15 cellular contexts compared by ENCODE assay signal in genomic region chr16:89352091-89352681, GRCh38.
DNase-seq lines count a peak whose midpoint lies in the region; ATAC-seq, FAIRE-seq and TF ChIP-seq lines count a peak whose summit lies in the region.
"Had no signal": no experiment of that assay in that cellular context is flagged by ENCODE, and none has a peak within 500 bp of the region (broad histone marks: within the 10 kb centered on the region; RNA-seq: fewer than 3 reads in every experiment).

No MANE protein-coding gene starts in this region.

- H3K4me2 ChIP-seq in HepG2 (ENCODE audit: low read depth, low read length) = no peak overlapping the region

- no peak for TF ChIP-seq RAD21 in HepG2 (CRISPR knock-in tag; IDR thresholded peaks at IDR 0.05)

- no peak for FAIRE-seq in HepG2 (lab: Jason Lieb, UNC)
- FAIRE-seq: G401.6 had no signal

- H3K36me3 ChIP-seq in body of pancreas (replicated peaks in 1 of 2; ENCODE audit: insufficient read depth in 1 of 2, low read depth in 2 of 2) (no peaks in the 10 kb centered on the region), HepG2 (replicated peaks in 1 of 2; ENCODE audit: control insufficient read depth in 1 of 2, insufficient read depth in 2 of 2, low read length in 2 of 2) (peaks cover 14 to 23% of the 10 kb centered on the region in 2 experiments), upper lobe of left lung (no peaks in the 10 kb centered on the region)
- H3K36me3 ChIP-seq: adrenal gland, suprapubic skin had no signal

- ATAC-seq in activated T-cell treated with anti-CD3 and anti-CD28 coated beads, Interleukin-2, amount 50 U/mL, for 72 hours (replicated peaks in 1 of 2) = no peak
- ATAC-seq in body of pancreas (no peak), HepG2 (peak; percentile 10; the same call in 1 of the 3 replicates), upper lobe of left lung (ENCODE audit: low FRiP score in 2 of 2) (peak; percentile 12 to 30), GM21717 (IDR thresholded peaks at IDR 0.05; ENCODE audit: unreplicated experiment) (no peak)

- no peak overlapping the region for H3K9ac ChIP-seq in HepG2 (ENCODE audit: insufficient read depth, low read depth, low read length)

- POLR2A ChIA-PET in HepG2 (lab: Yijun Ruan, JAX) = no interaction called here

- no TSS peak for BruUV-seq in HepG2 (replicated peaks; lab: Mats Ljungman, UMichigan)

- no peak for DNase-seq in activated T-cell treated with anti-CD3 and anti-CD28 coated beads, Interleukin-2, amount 50 U/mL, for 72 hours
- no peak for DNase-seq in activated T-cell treated with anti-CD3 and anti-CD28 coated beads for 4 hours
- DNase-seq in body of pancreas = no peak
- no peak for DNase-seq in HepG2 (ENCODE audit: low spot score)
- DNase-seq in upper lobe of left lung = no peak
- DNase-seq in iPS-NIHi7 (ENCODE audit: extremely low spot score) = no peak
- no peak for DNase-seq in LoVo (ENCODE audit: low spot score)
- DNase-seq: activated CD4-positive, alpha-beta T cell treated with anti-CD3 and anti-CD28 coated beads, Interleukin-2, amount 50 U/mL, for 1 hour; NCI-H1436; NCI-H774 had no signal

- TF ChIP-seq EP300 in HepG2 (IDR thresholded peaks at IDR 0.05; ENCODE audit: low read depth in 2 of 2, low read length in 2 of 2) (no peak), HepG2 (CRISPR knock-in tag; IDR thresholded peaks at IDR 0.05; ENCODE audit: borderline replicate concordance) (no peak), upper lobe of left lung (IDR thresholded peaks at IDR 0.05) (no peak)

- peaks cover 1 to 10% of the 10 kb centered on the region in 2 donors for H3K36me3 Mint-ChIP-seq in activated T-cell treated with anti-CD3 and anti-CD28 coated beads, Interleukin-2, amount 50 U/mL, for 72 hours (ENCODE audit: insufficient read depth in 2 of 2)

- H3K4me3 Mint-ChIP-seq in activated T-cell treated with anti-CD3 and anti-CD28 coated beads, Interleukin-2, amount 50 U/mL, for 72 hours = no peak overlapping the region

- H3K4me1 ChIP-seq in body of pancreas (peaks cover 52% of the 10 kb centered on the region), HepG2 (ENCODE audit: insufficient read depth, low read length) (peaks cover 71% of the 10 kb centered on the region), upper lobe of left lung (peaks cover 39 to 54% (median 44%) of the 10 kb centered on the region in 4 donors)

- CTCF ChIA-PET in HepG2 (lab: Yijun Ruan, JAX; ENCODE audit: low intra/inter-chr PET ratio, low total read pairs) = no interaction called here

- TF ChIP-seq CTCF in body of pancreas (IDR thresholded peaks at IDR 0.05) (no peak), HepG2 (CRISPR knock-in tag; IDR thresholded peaks at IDR 0.05) (no peak), upper lobe of left lung (IDR thresholded peaks at IDR 0.05) (no peak)

- peaks cover 94% of the 10 kb centered on the region for H3K79me2 ChIP-seq in HepG2 (ENCODE audit: insufficient read depth, low read length)

- no peaks in the 10 kb centered on the region for H3K9me3 Mint-ChIP-seq in activated T-cell treated with anti-CD3 and anti-CD28 coated beads, Interleukin-2, amount 50 U/mL, for 72 hours

- TF ChIP-seq POLR2A in body of pancreas (IDR thresholded peaks at IDR 0.05) = no peak
- TF ChIP-seq POLR2A in HepG2 (IDR thresholded peaks at IDR 0.05; ENCODE audit: insufficient read depth in 1 of 2, low read depth in 2 of 2, low read length in 2 of 2) = no peak
- TF ChIP-seq POLR2A in upper lobe of left lung (IDR thresholded peaks at IDR 0.05) = no peak

- H3K27me3 ChIP-seq in body of pancreas (no peaks in the 10 kb centered on the region), HepG2 (ENCODE audit: control insufficient read depth in 1 of 2, insufficient read depth in 2 of 2, low read length in 2 of 2) (no peaks in the 10 kb centered on the region), upper lobe of left lung (no peaks in the 10 kb centered on the region)
- H3K27me3 ChIP-seq: adrenal gland, suprapubic skin had no signal

- H3K4me1 Mint-ChIP-seq in activated T-cell treated with anti-CD3 and anti-CD28 coated beads, Interleukin-2, amount 50 U/mL, for 72 hours (ENCODE audit: low read depth) = peaks cover 99% of the 10 kb centered on the region

- in situ Hi-C loops in HepG2 (cut with HindIII; ENCODE audit: extremely low pct_ligation_motif_present, low pct_unique_long_range_greater_than_20kb) = no loop called here

- peak overlapping the region; percentile 69 for H3K27ac Mint-ChIP-seq in activated T-cell treated with anti-CD3 and anti-CD28 coated beads, Interleukin-2, amount 50 U/mL, for 72 hours

- H3K4me3 ChIP-seq in body of pancreas (no peak overlapping the region), HepG2 (replicated peaks in 1 of 3; ENCODE audit: insufficient read depth in 1 of 3, low read depth in 2 of 3, low read length in 3 of 3) (no peak overlapping the region), upper lobe of left lung (no peak overlapping the region)
- H3K4me3 ChIP-seq: adrenal gland, lung, suprapubic skin had no signal

- peaks cover 95% of the 10 kb centered on the region for H4K20me1 ChIP-seq in HepG2 (ENCODE audit: insufficient read depth, low read length)

- intact Hi-C loops in body of pancreas (cut with DNase I) = no loop called here
- intact Hi-C loops in HepG2 (cut with micrococcal nuclease; ENCODE audit: unreplicated experiment) = no loop called here

- 68 to 70% methylated on average over 9 to 13 of the region's 13 CpGs for WGBS in body of pancreas, 2 donors
- WGBS in HepG2 (ENCODE audit: low lambda C conversion rate) = 92% methylated on average over 7 of the region's 13 CpGs
- 83 to 93% methylated on average over 3 to 13 of the region's 13 CpGs for WGBS in upper lobe of left lung, 2 donors

- H3K9me3 ChIP-seq in body of pancreas = no peaks in the 10 kb centered on the region
- no peaks in the 10 kb centered on the region for H3K9me3 ChIP-seq in HepG2 (ENCODE audit: low read length)
- no peaks in the 10 kb centered on the region for H3K9me3 ChIP-seq in upper lobe of left lung
- H3K9me3 ChIP-seq: adrenal gland, suprapubic skin had no signal

- peak overlapping the region in 3 of 4 donors; percentile 18 to 85 (median 64) for H3K27ac ChIP-seq in body of pancreas
- peak overlapping the region; percentile 0 for H3K27ac ChIP-seq in HepG2 (ENCODE audit: extremely low read length, insufficient read depth, low read length)
- peak overlapping the region in 3 of 4 donors; percentile 7 to 53 (median 30) for H3K27ac ChIP-seq in upper lobe of left lung
- H3K27ac ChIP-seq: suprapubic skin had no signal

- H2AFZ ChIP-seq in HepG2 (ENCODE audit: low read length) = no peak overlapping the region

- H3K27me3 Mint-ChIP-seq in activated T-cell treated with anti-CD3 and anti-CD28 coated beads, Interleukin-2, amount 50 U/mL, for 72 hours (ENCODE audit: low read depth) = no peaks in the 10 kb centered on the region

TF ChIP-seq in HepG2, 621 proteins besides CTCF, POLR2A, EP300 and RAD21 (continues in another document):
- TF ChIP-seq RBM22 (optimal IDR thresholded peaks at IDR 0.05; ENCODE audit: low read length) = peak; percentile 69
- TF ChIP-seq, protein P1, sequence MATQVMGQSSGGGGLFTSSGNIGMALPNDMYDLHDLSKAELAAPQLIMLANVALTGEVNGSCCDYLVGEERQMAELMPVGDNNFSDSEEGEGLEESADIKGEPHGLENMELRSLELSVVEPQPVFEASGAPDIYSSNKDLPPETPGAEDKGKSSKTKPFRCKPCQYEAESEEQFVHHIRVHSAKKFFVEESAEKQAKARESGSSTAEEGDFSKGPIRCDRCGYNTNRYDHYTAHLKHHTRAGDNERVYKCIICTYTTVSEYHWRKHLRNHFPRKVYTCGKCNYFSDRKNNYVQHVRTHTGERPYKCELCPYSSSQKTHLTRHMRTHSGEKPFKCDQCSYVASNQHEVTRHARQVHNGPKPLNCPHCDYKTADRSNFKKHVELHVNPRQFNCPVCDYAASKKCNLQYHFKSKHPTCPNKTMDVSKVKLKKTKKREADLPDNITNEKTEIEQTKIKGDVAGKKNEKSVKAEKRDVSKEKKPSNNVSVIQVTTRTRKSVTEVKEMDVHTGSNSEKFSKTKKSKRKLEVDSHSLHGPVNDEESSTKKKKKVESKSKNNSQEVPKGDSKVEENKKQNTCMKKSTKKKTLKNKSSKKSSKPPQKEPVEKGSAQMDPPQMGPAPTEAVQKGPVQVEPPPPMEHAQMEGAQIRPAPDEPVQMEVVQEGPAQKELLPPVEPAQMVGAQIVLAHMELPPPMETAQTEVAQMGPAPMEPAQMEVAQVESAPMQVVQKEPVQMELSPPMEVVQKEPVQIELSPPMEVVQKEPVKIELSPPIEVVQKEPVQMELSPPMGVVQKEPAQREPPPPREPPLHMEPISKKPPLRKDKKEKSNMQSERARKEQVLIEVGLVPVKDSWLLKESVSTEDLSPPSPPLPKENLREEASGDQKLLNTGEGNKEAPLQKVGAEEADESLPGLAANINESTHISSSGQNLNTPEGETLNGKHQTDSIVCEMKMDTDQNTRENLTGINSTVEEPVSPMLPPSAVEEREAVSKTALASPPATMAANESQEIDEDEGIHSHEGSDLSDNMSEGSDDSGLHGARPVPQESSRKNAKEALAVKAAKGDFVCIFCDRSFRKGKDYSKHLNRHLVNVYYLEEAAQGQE (IDR thresholded peaks at IDR 0.05; ENCODE audit: borderline replicate concordance in 1 of 2, low read depth in 1 of 2, low read length in 2 of 2) = no peak
- no peak for TF ChIP-seq ZNF12 (CRISPR knock-in tag; IDR thresholded peaks at IDR 0.05)
- TF ChIP-seq ZBTB7A (CRISPR knock-in tag; IDR thresholded peaks at IDR 0.05) = no peak
- no peak for TF ChIP-seq GMEB1 (CRISPR knock-in tag; IDR thresholded peaks at IDR 0.05; ENCODE audit: borderline replicate concordance)
- TF ChIP-seq ZNF224 (CRISPR knock-in tag; IDR thresholded peaks at IDR 0.05) = no peak
- TF ChIP-seq ZNF253 (CRISPR knock-in tag; IDR thresholded peaks at IDR 0.05; ENCODE audit: borderline replicate concordance) = no peak

Comparison
In these comparisons a context has a peak if more than half of its experiments do, and no peak if none do; other contexts are left out.
1. ATAC-seq: peak in HepG2 (single experiment) and upper lobe of left lung (2 of 2); none in activated T-cell treated with anti-CD3 and anti-CD28 coated beads, Interleukin-2, amount 50 U/mL, for 72 hours (0 of 2), body of pancreas (single experiment) and GM21717 (single experiment).
2. H3K27ac ChIP-seq: peak in every context shown above with its lines; median percentile 64 in body of pancreas; 30 in upper lobe of left lung; 0 in HepG2.